19 cellular contexts compared by ENCODE assay signal in the genomic region with DNA sequence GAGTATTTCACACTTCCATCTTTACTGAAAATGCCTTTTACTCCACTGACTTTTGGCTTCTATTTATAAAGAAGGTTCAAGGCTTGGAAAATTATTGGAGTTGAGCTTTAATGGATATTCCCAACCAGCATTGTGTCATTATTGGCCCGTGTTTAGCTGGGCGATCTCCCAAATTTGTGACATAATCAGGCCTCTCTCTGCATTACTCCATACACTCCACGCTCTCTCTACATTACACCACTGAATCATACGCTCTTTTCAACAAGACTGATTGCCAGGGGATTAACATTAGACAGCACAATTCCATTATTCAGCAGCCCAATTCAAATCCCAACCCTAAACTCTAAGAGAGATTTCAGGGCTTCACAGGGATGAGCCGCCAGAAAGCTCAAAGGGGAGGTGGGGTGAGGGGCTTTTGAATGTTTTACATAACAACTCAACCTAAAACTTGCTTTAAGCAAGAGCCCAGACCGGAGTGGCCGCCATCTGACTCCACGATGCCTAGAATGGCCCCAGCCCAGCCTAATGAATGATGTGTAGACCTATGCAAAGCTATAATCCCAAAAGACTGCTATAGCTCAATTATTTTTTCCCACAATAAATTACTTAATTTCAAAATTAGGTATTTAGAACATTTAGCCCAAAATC.
A peak's percentile ranks its signal among the peaks of the same experiment; 100 is the strongest.
DNase-seq lines count a peak whose midpoint lies in the region; ATAC-seq lines count a peak whose summit lies in the region.
"Had no signal": no experiment of that assay in that cellular context is flagged by ENCODE, and none has a peak within 500 bp of the region (broad histone marks: within the 10 kb centered on the region; RNA-seq: fewer than 3 reads in every experiment).

No MANE protein-coding gene starts in this region.

- no peak overlapping the region for H3K4me3 ChIP-seq in MG63
- no peak overlapping the region for H3K4me3 ChIP-seq in right cardiac atrium (ENCODE audit: low read length)
- H3K4me3 ChIP-seq: ascending aorta, GM12878, lower lobe of right lung, thoracic aorta had no signal

- 61% methylated on average over 8 of the region's 8 CpGs for WGBS in right cardiac atrium

- DNase-seq in MG63, result peak; percentile 79
- DNase-seq in astrocyte of the hippocampus (ENCODE audit: low read depth, low spot score), result peak; percentile 70
- peak in 2 of 3 donors; percentile 44 to 70 for DNase-seq in right cardiac atrium
- DNase-seq in putamen (ENCODE audit: low spot score), result peak; percentile 92
- no peak for DNase-seq in activated T-cell treated with anti-CD3 and anti-CD28 coated beads, Interleukin-2, amount 50 U/mL, for 48 hours
- DNase-seq in stimulated activated CD4-positive, alpha-beta T cell treated with anti-CD3 and anti-CD28 coated beads, Interleukin-4, amount 100 ng/mL, for 4 hours, result no peak
- DNase-seq: activated B cell treated with CpG ODN at 0.5 μM for 24 hours; Caco-2; lower lobe of right lung; natural killer cell; NCI-H187; retina; SHP77; stimulated activated CD4-positive, alpha-beta T cell treated with anti-CD3 and anti-CD28 coated beads, Interleukin-2, amount 100 ng/mL, for 24 hours had no signal

- H3K27me3 ChIP-seq in MG63 (no peaks in the 10 kb centered on the region), right cardiac atrium (ENCODE audit: control insufficient read depth, insufficient read depth) (no peaks in the 10 kb centered on the region)
- H3K27me3 ChIP-seq: ascending aorta had no signal

- H3K9me3 ChIP-seq in MG63, result no peaks in the 10 kb centered on the region
- no peaks in the 10 kb centered on the region for H3K9me3 ChIP-seq in right cardiac atrium (ENCODE audit: control insufficient read depth, low read length)
- H3K9me3 ChIP-seq: ascending aorta, Caco-2, lower lobe of right lung, thoracic aorta had no signal

- intact Hi-C loops in right cardiac atrium (cut with DNase I), result no loop called here

- no peaks in the 10 kb centered on the region for H3K36me3 ChIP-seq in MG63
- H3K36me3 ChIP-seq: ascending aorta, thoracic aorta had no signal

- H3K27ac ChIP-seq in right cardiac atrium (ENCODE audit: low read length), result no peak overlapping the region
- H3K27ac ChIP-seq: ascending aorta, lower lobe of right lung, thoracic aorta had no signal

- ATAC-seq in right cardiac atrium (peak; percentile 62 to 64), HG03565 (IDR thresholded peaks at IDR 0.05; ENCODE audit: unreplicated experiment) (no peak), HG02840 (IDR thresholded peaks at IDR 0.05; ENCODE audit: low FRiP score, unreplicated experiment) (no peak)
- ATAC-seq: GM12878, lower lobe of right lung, natural killer cell had no signal

- H3K4me1 ChIP-seq in right cardiac atrium (ENCODE audit: control insufficient read depth, insufficient read depth, low read length), result peaks cover 2% of the 10 kb centered on the region
- H3K4me1 ChIP-seq: ascending aorta, lower lobe of right lung had no signal

Comparison
In these comparisons a context has a peak if more than half of its experiments do, and no peak if none do; other contexts are left out.
1. DNase-seq: peak in MG63 (single experiment), astrocyte of the hippocampus (single experiment), right cardiac atrium (2 of 3) and putamen (single experiment); none in activated T-cell treated with anti-CD3 and anti-CD28 coated beads, Interleukin-2, amount 50 U/mL, for 48 hours (0 of 2) and stimulated activated CD4-positive, alpha-beta T cell treated with anti-CD3 and anti-CD28 coated beads, Interleukin-4, amount 100 ng/mL, for 4 hours (0 of 2).
2. ATAC-seq: peak in right cardiac atrium (2 of 2); none in HG03565 (single experiment) and HG02840 (single experiment).